7 cellular contexts compared by ENCODE assay signal in genomic region chr14:106000029-106000511, GRCh38.
A peak's percentile ranks its signal among the peaks of the same experiment; 100 is the strongest.
DNase-seq lines count a peak whose midpoint lies in the region; ATAC-seq and TF ChIP-seq lines count a peak whose summit lies in the region.
"Not testable (repeated sequence)": the region's sequence is repeated elsewhere in the genome, so short reads cannot be mapped to it uniquely, and the experiment has no call there.

No MANE protein-coding gene starts in this region.

- TF ChIP-seq CTCF in GM13976 (IDR thresholded peaks at IDR 0.05; ENCODE audit: borderline replicate concordance, control extremely low read depth, extremely low read depth, insufficient read depth, missing control alignments): peak; percentile 75

- intact Hi-C loops in activated CD4-positive, alpha-beta T cell treated with anti-CD3 and anti-CD28 coated beads for 36 hours (cut with DNase I, micrococcal nuclease): loop anchor here in 1 of 2 experiments (2.0 kb wide), 1 partner anchor 39 kb away; no protein-coding TSS in a partner anchor
- intact Hi-C loops in activated naive CD4-positive, alpha-beta T cell treated with anti-CD3 and anti-CD28 coated beads for 36 hours (cut with micrococcal nuclease): not testable (repeated sequence)

- CTCF ChIA-PET in activated CD4-positive, alpha-beta T cell treated with anti-CD3 and anti-CD28 coated beads for 36 hours (lab: Charles Lee): interaction anchor here (0.7 to 2.1 kb wide), 6 partner anchors 11 to 87 kb away, joined by 3 to 22 read pairs (median 4); no protein-coding TSS in a partner anchor
- CTCF ChIA-PET in activated naive CD4-positive, alpha-beta T cell treated with anti-CD3 and anti-CD28 coated beads for 36 hours (lab: Charles Lee): interaction anchor here (0.6 to 3.5 kb wide), 21 partner anchors 10 to 320 kb away, joined by 3 to 54 read pairs (median 4); no protein-coding TSS in a partner anchor

- H3K36me3 Mint-ChIP-seq in activated CD4-positive, alpha-beta T cell treated with anti-CD3 and anti-CD28 coated beads for 36 hours (ENCODE audit: low read depth); activated naive CD4-positive, alpha-beta T cell treated with anti-CD3 and anti-CD28 coated beads for 36 hours (ENCODE audit: low read depth); natural killer cell treated with Interleukin-12 subunit alpha and Interleukin-12 subunit beta and Interleukin-15 and Interleukin-18, amount 100 ng/mL, for 72 hours: not testable (repeated sequence)

- POLR2A ChIA-PET in activated CD4-positive, alpha-beta T cell treated with anti-CD3 and anti-CD28 coated beads for 36 hours (lab: Charles Lee): interaction anchor here (0.7 kb wide), 1 partner anchor 13 kb away, joined by 6 read pairs; no protein-coding TSS in a partner anchor

- in situ Hi-C loops in GM13976 (cut with MboI; ENCODE audit: low sequenced_read_pairs, unreplicated experiment): not testable (repeated sequence)

- peaks cover 50% of the 10 kb centered on the region for H3K4me1 Mint-ChIP-seq in activated CD4-positive, alpha-beta T cell treated with anti-CD3 and anti-CD28 coated beads for 36 hours
- peaks cover 43% of the 10 kb centered on the region for H3K4me1 Mint-ChIP-seq in activated naive CD4-positive, alpha-beta T cell treated with anti-CD3 and anti-CD28 coated beads for 36 hours (ENCODE audit: low read depth)
- peaks cover 24 to 36% of the 10 kb centered on the region in 2 donors for H3K4me1 Mint-ChIP-seq in natural killer cell treated with Interleukin-12 subunit alpha and Interleukin-12 subunit beta and Interleukin-15 and Interleukin-18, amount 100 ng/mL, for 72 hours (ENCODE audit: low read depth in 2 of 2)

- ATAC-seq in GM19438 (IDR thresholded peaks at IDR 0.05; ENCODE audit: low read depth, unreplicated experiment) (peak; percentile 24), HG02610 (IDR thresholded peaks at IDR 0.05; ENCODE audit: unreplicated experiment) (peak; percentile 24), HG03342 (IDR thresholded peaks at IDR 0.05; ENCODE audit: unreplicated experiment) (peak; percentile 54)
- ATAC-seq in activated CD4-positive, alpha-beta T cell treated with anti-CD3 and anti-CD28 coated beads for 36 hours: peak; percentile 35
- peak in 1 of 2 donors; percentile 74 for ATAC-seq in natural killer cell treated with Interleukin-12 subunit alpha and Interleukin-12 subunit beta and Interleukin-15 and Interleukin-18, amount 100 ng/mL, for 72 hours

- H3K4me3 Mint-ChIP-seq in activated CD4-positive, alpha-beta T cell treated with anti-CD3 and anti-CD28 coated beads for 36 hours; activated naive CD4-positive, alpha-beta T cell treated with anti-CD3 and anti-CD28 coated beads for 36 hours: not testable (repeated sequence)
- H3K4me3 Mint-ChIP-seq in natural killer cell treated with Interleukin-12 subunit alpha and Interleukin-12 subunit beta and Interleukin-15 and Interleukin-18, amount 100 ng/mL, for 72 hours: peak overlapping the region; percentile 83

- H3K27ac Mint-ChIP-seq in activated CD4-positive, alpha-beta T cell treated with anti-CD3 and anti-CD28 coated beads for 36 hours: peak overlapping the region; percentile 85
- H3K27ac Mint-ChIP-seq in activated naive CD4-positive, alpha-beta T cell treated with anti-CD3 and anti-CD28 coated beads for 36 hours: peak overlapping the region; percentile 75
- H3K27ac Mint-ChIP-seq in natural killer cell treated with Interleukin-12 subunit alpha and Interleukin-12 subunit beta and Interleukin-15 and Interleukin-18, amount 100 ng/mL, for 72 hours: peak overlapping the region; percentile 85 to 87

- not testable (repeated sequence) for H3K9me3 Mint-ChIP-seq in activated CD4-positive, alpha-beta T cell treated with anti-CD3 and anti-CD28 coated beads for 36 hours (ENCODE audit: low read depth); activated naive CD4-positive, alpha-beta T cell treated with anti-CD3 and anti-CD28 coated beads for 36 hours; natural killer cell treated with Interleukin-12 subunit alpha and Interleukin-12 subunit beta and Interleukin-15 and Interleukin-18, amount 100 ng/mL, for 72 hours

- not testable (repeated sequence) for DNase-seq in GM13976 (ENCODE audit: low spot score)
- peak; percentile 86 for DNase-seq in activated CD4-positive, alpha-beta T cell treated with anti-CD3 and anti-CD28 coated beads for 36 hours
- peak; percentile 84 for DNase-seq in activated naive CD4-positive, alpha-beta T cell treated with anti-CD3 and anti-CD28 coated beads for 36 hours
- DNase-seq in natural killer cell treated with Interleukin-12 subunit alpha and Interleukin-12 subunit beta and Interleukin-15 and Interleukin-18, amount 100 ng/mL, for 72 hours (ENCODE audit: low spot score): peak; percentile 71

- H3K27me3 Mint-ChIP-seq in activated CD4-positive, alpha-beta T cell treated with anti-CD3 and anti-CD28 coated beads for 36 hours; activated naive CD4-positive, alpha-beta T cell treated with anti-CD3 and anti-CD28 coated beads for 36 hours (ENCODE audit: low read depth); natural killer cell treated with Interleukin-12 subunit alpha and Interleukin-12 subunit beta and Interleukin-15 and Interleukin-18, amount 100 ng/mL, for 72 hours: not testable (repeated sequence)
